In genomic region chr17:49266233-49266632, GRCh38 we compare ENCODE assay signal across 37 cellular contexts. TPM values are rescaled to one million over a fixed set of nuclear protein-coding genes. Genes with fewer than 3 reads are reported as not detected.
"Had no signal": no experiment of that assay in that cellular context is flagged by ENCODE, and none has a peak within 500 bp of the region (broad histone marks: within the 10 kb centered on the region; RNA-seq: fewer than 3 reads in every experiment).

No MANE protein-coding gene starts in this region.

- ATAC-seq: activated CD8-positive, alpha-beta memory T cell treated with anti-CD3 and anti-CD28 coated beads, Interleukin-2, amount 10 ng/mL, durations not matched to agents 7 days and 5 days; activated naive CD8-positive, alpha-beta T cell treated with anti-CD3 and anti-CD28 coated beads, Interleukin-2, amount 50 U/mL, for 24 hours; PC-3; Right ventricle myocardium inferior; SK-N-SH treated with all-trans-retinoic acid at 6 μM for 48 hours; T-cell; T-helper 17 cell had no signal

- H3K9me3 ChIP-seq: Peyer's patch had no signal

- H3K27ac Mint-ChIP-seq: activated B cell treated with CpG ODN at 0.5 μM for 24 hours; activated CD4-positive, alpha-beta memory T cell treated with anti-CD3 and anti-CD28 coated beads for 36 hours; activated CD8-positive, alpha-beta memory T cell treated with anti-CD3 and anti-CD28 coated beads, Interleukin-2, amount 10 ng/mL, durations not matched to agents 7 days and 5 days; activated naive CD4-positive, alpha-beta T cell treated with anti-CD3 and anti-CD28 coated beads, Interleukin-2, amount 10 ng/mL, durations not matched to agents 7 days and 5 days; activated naive CD8-positive, alpha-beta T cell; activated naive CD8-positive, alpha-beta T cell treated with anti-CD3 and anti-CD28 coated beads, Interleukin-2, amount 50 U/mL, for 24 hours; brain; T-cell; T-helper 17 cell had no signal

- H3K27ac ChIP-seq: cardiac muscle cell, Peyer's patch, VCaP had no signal

- H3K36me3 Mint-ChIP-seq: activated CD4-positive, alpha-beta memory T cell treated with anti-CD3 and anti-CD28 coated beads for 36 hours; activated CD8-positive, alpha-beta memory T cell treated with anti-CD3 and anti-CD28 coated beads, Interleukin-2, amount 10 ng/mL, durations not matched to agents 7 days and 5 days; activated naive CD4-positive, alpha-beta T cell treated with anti-CD3 and anti-CD28 coated beads, Interleukin-2, amount 10 ng/mL, durations not matched to agents 7 days and 5 days; activated naive CD8-positive, alpha-beta T cell; brain; T-cell had no signal

- H3K4me3 ChIP-seq: cardiac muscle cell, Peyer's patch had no signal

- DNase-seq: activated B cell treated with CpG ODN at 0.5 μM for 24 hours; activated CD4-positive, alpha-beta memory T cell treated with anti-CD3 and anti-CD28 coated beads for 36 hours; activated CD4-positive, alpha-beta T cell treated with anti-CD3 and anti-CD28 coated beads for 4 hours; activated CD4-positive, alpha-beta T cell treated with anti-CD3 and anti-CD28 coated beads, Interleukin-2, amount 50 U/mL, for 1 hour; activated CD4-positive, CD25-positive, alpha-beta regulatory T cell treated with anti-CD3 and anti-CD28 coated beads, Interleukin-2, amount 50 U/mL, for 72 hours; activated CD8-positive, alpha-beta memory T cell treated with anti-CD3 and anti-CD28 coated beads for 24 hours; activated CD8-positive, alpha-beta memory T cell treated with anti-CD3 and anti-CD28 coated beads, Interleukin-2, amount 10 ng/mL, durations not matched to agents 7 days and 5 days; activated CD8-positive, alpha-beta memory T cell treated with anti-CD3 and anti-CD28 coated beads, Interleukin-2, amount 50 U/mL, for 48 hours; activated effector memory CD4-positive, alpha-beta T cell treated with Interleukin-2 at 50 U/mL for 16 hours; activated naive CD4-positive, alpha-beta T cell treated with anti-CD3 and anti-CD28 coated beads, Interleukin-2, amount 10 ng/mL, durations not matched to agents 7 days and 5 days; activated naive CD8-positive, alpha-beta T cell treated with anti-CD3 and anti-CD28 coated beads, Interleukin-2, amount 50 U/mL, for 24 hours; activated T-cell treated with anti-CD3 and anti-CD28 coated beads, Interleukin-2, amount 50 U/mL, for 48 hours; Karpas-422; KBM-7; NCI-H1105; NCI-H1417 treated with DMSO at 0.1 percent for 48 hours; NCI-H187 treated with DMSO at 0.1 percent for 48 hours; NCI-H2081 treated with DMSO at 0.1 percent for 48 hours; NCI-H345; NCI-H524 treated with DMSO at 0.1 percent for 48 hours; NK-92 treated with Interleukin-12 subunit alpha and Interleukin-12 subunit beta, amount 100 ng/mL, for 24 hours; PC-3; Peyer's patch; RPMI8226; SIG-M5; T-cell; T-helper 17 cell; T-helper 9 cell had no signal

- H3K36me3 ChIP-seq: cardiac muscle cell, Peyer's patch had no signal

- H3K4me3 Mint-ChIP-seq: activated B cell treated with CpG ODN at 0.5 μM for 24 hours; activated CD4-positive, alpha-beta memory T cell treated with anti-CD3 and anti-CD28 coated beads for 36 hours; activated CD8-positive, alpha-beta memory T cell treated with anti-CD3 and anti-CD28 coated beads, Interleukin-2, amount 10 ng/mL, durations not matched to agents 7 days and 5 days; activated naive CD4-positive, alpha-beta T cell treated with anti-CD3 and anti-CD28 coated beads, Interleukin-2, amount 10 ng/mL, durations not matched to agents 7 days and 5 days; activated naive CD8-positive, alpha-beta T cell; activated naive CD8-positive, alpha-beta T cell treated with anti-CD3 and anti-CD28 coated beads, Interleukin-2, amount 50 U/mL, for 24 hours; brain; T-cell; T-helper 17 cell had no signal

- H3K27me3 ChIP-seq: Peyer's patch had no signal

- H3K9me3 Mint-ChIP-seq: activated B cell treated with CpG ODN at 0.5 μM for 24 hours; activated CD4-positive, alpha-beta memory T cell treated with anti-CD3 and anti-CD28 coated beads for 36 hours; activated naive CD4-positive, alpha-beta T cell treated with anti-CD3 and anti-CD28 coated beads, Interleukin-2, amount 10 ng/mL, durations not matched to agents 7 days and 5 days; activated naive CD8-positive, alpha-beta T cell treated with anti-CD3 and anti-CD28 coated beads, Interleukin-2, amount 50 U/mL, for 24 hours; brain; T-cell had no signal

- H3K4me1 ChIP-seq: Peyer's patch had no signal

RNA-seq across cellular contexts. Expression of gene PHOSPHO1, which starts 35.6 kb away (rescaled TPM):
- total RNA-seq: activated B cell treated with CpG ODN at 0.5 μM for 24 hours; activated CD4-positive, alpha-beta memory T cell treated with anti-CD3 and anti-CD28 coated beads for 36 hours; activated CD8-positive, alpha-beta memory T cell treated with anti-CD3 and anti-CD28 coated beads, Interleukin-2, amount 10 ng/mL, durations not matched to agents 7 days and 5 days; cardiac muscle cell; MCF 10A; NCI-H460; Peyer's patch; T-helper 17 cell had no signal
- polyA plus RNA-seq: cardiac muscle cell had no signal

RNA-seq across cellular contexts. Expression of gene ABI3, which starts 55.7 kb away (rescaled TPM):
- total RNA-seq: MCF 10A, NCI-H460, PC-3, SK-MEL-5 had no signal
- polyA plus RNA-seq: cardiac muscle cell had no signal

RNA-seq across cellular contexts. Expression of gene GNGT2, which starts 55.9 kb away (rescaled TPM):
- total RNA-seq: cardiac muscle cell, MCF 10A, NCI-H460, SK-MEL-5 had no signal
- polyA plus RNA-seq: cardiac muscle cell had no signal
